Comparison of ENCODE assay signal across 19 cellular contexts in the genomic region with DNA sequence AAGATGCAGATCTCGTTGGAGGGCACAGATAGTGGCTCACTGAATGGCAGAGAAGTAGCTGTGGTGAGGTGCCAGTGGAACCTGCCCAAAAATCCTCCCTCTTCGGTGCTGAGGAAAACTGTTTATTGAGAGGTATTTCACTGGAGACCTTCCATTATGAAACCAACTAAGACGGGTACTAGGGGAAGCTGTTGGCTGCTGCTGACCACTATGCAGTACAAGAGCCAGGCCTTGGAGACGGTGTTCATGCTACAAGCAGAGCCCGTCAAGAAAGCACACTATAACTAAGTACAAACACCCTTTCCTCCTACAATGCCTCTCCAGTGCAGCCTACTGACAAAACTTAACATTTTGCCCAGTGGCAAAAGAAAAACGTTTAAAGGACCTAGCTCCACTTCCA. TPM values are rescaled to one million over a fixed set of nuclear protein-coding genes. Genes with fewer than 3 reads are reported as not detected.
DNase-seq lines count a peak whose midpoint lies in the region; ATAC-seq and TF ChIP-seq lines count a peak whose summit lies in the region.
"Had no signal": no experiment of that assay in that cellular context is flagged by ENCODE, and none has a peak within 500 bp of the region (broad histone marks: within the 10 kb centered on the region; RNA-seq: fewer than 3 reads in every experiment).

No MANE protein-coding gene starts in this region.

- no peaks in the 10 kb centered on the region for H3F3A ChIP-seq in GM23338 (replicated peaks; ENCODE audit: low read depth)

- 0 out of 3 replicates have a peak, but pooled peaks cover 5% of the 10 kb centered on the region for H3K36me3 Mint-ChIP-seq in GM23338 (ENCODE audit: low read depth)
- H3K36me3 Mint-ChIP-seq in natural killer cell treated with Interleukin-12 subunit alpha and Interleukin-12 subunit beta and Interleukin-15 and Interleukin-18, amount 100 ng/mL, for 72 hours: no peaks in the 10 kb centered on the region

- no peak overlapping the region for H2AFZ ChIP-seq in GM23338

- DNase-seq in Ammon's horn (ENCODE audit: low spot score): peak; percentile 33
- DNase-seq in GM23338 (ENCODE audit: low spot score): peak; percentile 17
- DNase-seq in cerebellar cortex (ENCODE audit: low spot score): peak; percentile 58
- DNase-seq in natural killer cell treated with Interleukin-12 subunit alpha and Interleukin-12 subunit beta and Interleukin-15 and Interleukin-18, amount 100 ng/mL, for 72 hours (ENCODE audit: low spot score): no peak
- DNase-seq in mucosa of gallbladder (ENCODE audit: low spot score): no peak
- no peak for DNase-seq in NCI-H748 (lab: John Stamatoyannopoulos, UW; ENCODE audit: unreplicated experiment)
- no peak for DNase-seq in dedifferentiated amniotic fluid mesenchymal stem cell (ENCODE audit: extremely low spot score)
- no peak for DNase-seq in NOMO-1 treated with DMSO at 0.1 percent for 48 hours (lab: John Stamatoyannopoulos, UW; ENCODE audit: unreplicated experiment)
- DNase-seq: activated CD4-positive, CD25-positive, alpha-beta regulatory T cell treated with anti-CD3 and anti-CD28 coated beads, Interleukin-2, amount 50 U/mL, for 72 hours; central memory CD4-positive, alpha-beta T cell; DMS 273 treated with DMSO at 0.1 percent for 48 hours; NCI-H187; NCI-H524; small intestine had no signal

- H3K4me2 ChIP-seq in GM23338: peak overlapping the region; percentile 34
- H3K4me2 ChIP-seq: KMS-11 had no signal

- H3K9me3 Mint-ChIP-seq in GM23338: no peaks in the 10 kb centered on the region
- no peaks in the 10 kb centered on the region for H3K9me3 Mint-ChIP-seq in natural killer cell treated with Interleukin-12 subunit alpha and Interleukin-12 subunit beta and Interleukin-15 and Interleukin-18, amount 100 ng/mL, for 72 hours
- H3K9me3 Mint-ChIP-seq: activated naive CD4-positive, alpha-beta T cell treated with anti-CD3 and anti-CD28 coated beads, Interleukin-2, amount 50 U/mL, for 72 hours had no signal

- H3K4me1 Mint-ChIP-seq in GM23338: peaks cover 54% of the 10 kb centered on the region
- H3K4me1 Mint-ChIP-seq in natural killer cell treated with Interleukin-12 subunit alpha and Interleukin-12 subunit beta and Interleukin-15 and Interleukin-18, amount 100 ng/mL, for 72 hours (ENCODE audit: low read depth in 2 of 2): peaks cover 43 to 71% of the 10 kb centered on the region in 2 donors

- no peak overlapping the region for H3K4me3 ChIP-seq in GM23338

- H3K36me3 ChIP-seq in GM23338 (ENCODE audit: insufficient read depth): no peaks in the 10 kb centered on the region
- H3K36me3 ChIP-seq: neutrophil had no signal

- H3K27me3 Mint-ChIP-seq in GM23338 (ENCODE audit: insufficient read depth, low read depth, poor library complexity): peaks cover 2% of the 10 kb centered on the region
- H3K27me3 Mint-ChIP-seq in natural killer cell treated with Interleukin-12 subunit alpha and Interleukin-12 subunit beta and Interleukin-15 and Interleukin-18, amount 100 ng/mL, for 72 hours: no peaks in the 10 kb centered on the region

- H3K27me3 ChIP-seq in GM23338 (ENCODE audit: insufficient read depth): no peaks in the 10 kb centered on the region
- H3K27me3 ChIP-seq: neutrophil had no signal

- no peak for TF ChIP-seq CTCF in GM23338 (conservative IDR thresholded peaks at IDR 0.05; ENCODE audit: low read depth in 2 of 2)

- no peak; the same call in 2 of the 3 replicates for ATAC-seq in GM23338
- no peak for ATAC-seq in natural killer cell treated with Interleukin-12 subunit alpha and Interleukin-12 subunit beta and Interleukin-15 and Interleukin-18, amount 100 ng/mL, for 72 hours
- ATAC-seq: activated naive CD4-positive, alpha-beta T cell treated with anti-CD3 and anti-CD28 coated beads, Interleukin-2, amount 50 U/mL, for 72 hours; Panc1 had no signal

- H3K4me3 Mint-ChIP-seq in GM23338: no peak overlapping the region
- peak overlapping the region; percentile 13 for H3K4me3 Mint-ChIP-seq in natural killer cell treated with Interleukin-12 subunit alpha and Interleukin-12 subunit beta and Interleukin-15 and Interleukin-18, amount 100 ng/mL, for 72 hours

- H4K20me1 ChIP-seq in GM23338 (replicated peaks; ENCODE audit: insufficient read depth): peaks cover 33% of the 10 kb centered on the region

- peaks cover 94% of the 10 kb centered on the region for H3K79me2 ChIP-seq in GM23338 (replicated peaks; ENCODE audit: insufficient read depth)

- no peaks in the 10 kb centered on the region; the same call in 1 of the 2 replicates for H3K9me2 ChIP-seq in GM23338 (ENCODE audit: insufficient read depth)

- peaks cover 48% of the 10 kb centered on the region for H3K4me1 ChIP-seq in GM23338 (ENCODE audit: insufficient read depth)

- peak overlapping the region; percentile 36; the same call in 1 of the 2 replicates for H3K27ac ChIP-seq in GM23338 (ENCODE audit: low read depth)
- H3K27ac ChIP-seq: epithelial cell of prostate, KMS-11, neutrophil had no signal

- no peak overlapping the region for H3K27ac Mint-ChIP-seq in GM23338
- H3K27ac Mint-ChIP-seq in natural killer cell treated with Interleukin-12 subunit alpha and Interleukin-12 subunit beta and Interleukin-15 and Interleukin-18, amount 100 ng/mL, for 72 hours: no peak overlapping the region
- H3K27ac Mint-ChIP-seq: activated naive CD4-positive, alpha-beta T cell treated with anti-CD3 and anti-CD28 coated beads, Interleukin-2, amount 50 U/mL, for 72 hours had no signal

TF ChIP-seq in GM23338, 12 proteins besides CTCF, POLR2A, EP300 and RAD21:
- no peak for TF ChIP-seq EZH2phosphoT487 (IDR thresholded peaks at IDR 0.05; ENCODE audit: unreplicated experiment)
- no peak for TF ChIP-seq POLR2AphosphoS5 (IDR thresholded peaks at IDR 0.05; ENCODE audit: low read depth)
- no peak for TF ChIP-seq JUNB (IDR thresholded peaks at IDR 0.05; ENCODE audit: unreplicated experiment)

RNA-seq across cellular contexts. Expression of gene ARL5A, which starts 4.6 kb away (rescaled TPM):
- 90.1 and 104 TPM in 2 replicates for total RNA-seq in GM23338 (2014; rRNA removed; shearing (Covaris generic))
- 26.8 TPM in 2 replicates for polyA plus RNA-seq in GM23338 (2016; fragmentation: Nextera tagmentation; extraction: Ambion mirVana)
- 10 to 100 TPM; 45.5 to 68.2 TPM for total RNA-seq in natural killer cell treated with Interleukin-12 subunit alpha and Interleukin-12 subunit beta and Interleukin-15 and Interleukin-18, amount 100 ng/mL, for 72 hours
- 48.1 TPM for total RNA-seq in mucosa of gallbladder

Comparison
In these comparisons a context has a peak if more than half of its experiments do, and no peak if none do; other contexts are left out.
1. DNase-seq: peak in Ammon's horn (single experiment), GM23338 (single experiment) and cerebellar cortex (single experiment); none in natural killer cell treated with Interleukin-12 subunit alpha and Interleukin-12 subunit beta and Interleukin-15 and Interleukin-18, amount 100 ng/mL, for 72 hours (single experiment), mucosa of gallbladder (single experiment), NCI-H748 (single experiment), dedifferentiated amniotic fluid mesenchymal stem cell (single experiment) and NOMO-1 treated with DMSO at 0.1 percent for 48 hours (single experiment).